Comparison of ENCODE assay signal across 1 cellular context in genomic region chr19:23403581-23404324, GRCh38.
TF ChIP-seq lines count a peak whose summit lies in the region.

No MANE protein-coding gene starts in this region.

TF ChIP-seq in HepG2, 621 proteins besides CTCF, POLR2A, EP300 and RAD21 (continued from another document and continues in another):
- TF ChIP-seq RBAK (CRISPR knock-in tag; IDR thresholded peaks at IDR 0.05) (no peak), IKZF5 (CRISPR knock-in tag; IDR thresholded peaks at IDR 0.05) (0 out of 2 replicates have a peak, but pooled peaks have one; percentile 46), ZNF143 (CRISPR knock-in tag; IDR thresholded peaks at IDR 0.05) (no peak), MAFF (IDR thresholded peaks at IDR 0.05; ENCODE audit: low read depth, low read length) (no peak), PITX1 (CRISPR knock-in tag; IDR thresholded peaks at IDR 0.05) (no peak), ZNF510 (CRISPR knock-in tag; IDR thresholded peaks at IDR 0.05; ENCODE audit: low read depth) (no peak), KLF6 (CRISPR knock-in tag; IDR thresholded peaks at IDR 0.05) (no peak), ELF1 (CRISPR knock-in tag; IDR thresholded peaks at IDR 0.05) (no peak), FOXP4 (CRISPR knock-in tag; IDR thresholded peaks at IDR 0.05) (peak; percentile 82), ZBTB44 (CRISPR knock-in tag; IDR thresholded peaks at IDR 0.05) (no peak), STAG1 (CRISPR knock-in tag; IDR thresholded peaks at IDR 0.05) (peak; percentile 33; the same call in 1 of the 2 replicates), UBTF (CRISPR knock-in tag; IDR thresholded peaks at IDR 0.05) (no peak), RORA (CRISPR knock-in tag; IDR thresholded peaks at IDR 0.05) (no peak), ZNF598 (CRISPR knock-in tag; IDR thresholded peaks at IDR 0.05; ENCODE audit: borderline replicate concordance) (no peak), ARID4A (CRISPR knock-in tag; IDR thresholded peaks at IDR 0.05; ENCODE audit: borderline replicate concordance) (peak; percentile 14; the same call in 1 of the 2 replicates), ZNF549 (CRISPR knock-in tag; IDR thresholded peaks at IDR 0.05) (no peak), KDM6A (CRISPR knock-in tag; IDR thresholded peaks at IDR 0.05; ENCODE audit: low read depth) (no peak; the same call in 1 of the 2 replicates), ZBTB34 (CRISPR knock-in tag; IDR thresholded peaks at IDR 0.05) (no peak), TARDBP (CRISPR knock-in tag; IDR thresholded peaks at IDR 0.05) (no peak), ZNF724P (CRISPR knock-in tag; IDR thresholded peaks at IDR 0.05; ENCODE audit: borderline replicate concordance) (no peak), NR0B2 (CRISPR knock-in tag; IDR thresholded peaks at IDR 0.05) (no peak), ZNF670 (CRISPR knock-in tag; IDR thresholded peaks at IDR 0.05; ENCODE audit: borderline replicate concordance) (no peak), KDM5A (IDR thresholded peaks at IDR 0.05; ENCODE audit: borderline replicate concordance, low read length) (no peak), KLF9 (CRISPR knock-in tag; IDR thresholded peaks at IDR 0.05; ENCODE audit: low read depth) (no peak), JARID2 (CRISPR knock-in tag; IDR thresholded peaks at IDR 0.05; ENCODE audit: insufficient replicate concordance) (no peak), POGZ (CRISPR knock-in tag; IDR thresholded peaks at IDR 0.05) (no peak), CCDC6 (CRISPR knock-in tag; IDR thresholded peaks at IDR 0.05) (no peak), ZNF841 (CRISPR knock-in tag; IDR thresholded peaks at IDR 0.05; ENCODE audit: borderline replicate concordance) (no peak), ZNF230 (CRISPR knock-in tag; IDR thresholded peaks at IDR 0.05) (no peak), FOXA3 (CRISPR knock-in tag; IDR thresholded peaks at IDR 0.05) (peak; percentile 88), NAIF1 (CRISPR knock-in tag; IDR thresholded peaks at IDR 0.05; ENCODE audit: borderline replicate concordance) (no peak), MEIS1 (CRISPR knock-in tag; IDR thresholded peaks at IDR 0.05; ENCODE audit: borderline replicate concordance) (no peak), FOXP1 (IDR thresholded peaks at IDR 0.05) (no peak), FOXP1 (CRISPR knock-in tag; IDR thresholded peaks at IDR 0.05) (peak; percentile 83), PHF21A (CRISPR knock-in tag; IDR thresholded peaks at IDR 0.05) (peak; percentile 58; the same call in 1 of the 2 replicates), ZBTB25 (CRISPR knock-in tag; IDR thresholded peaks at IDR 0.05) (no peak), KLF12 (CRISPR knock-in tag; IDR thresholded peaks at IDR 0.05; ENCODE audit: borderline replicate concordance) (no peak), ZSCAN30 (CRISPR knock-in tag; IDR thresholded peaks at IDR 0.05) (no peak), U2AF1 (optimal IDR thresholded peaks at IDR 0.05; ENCODE audit: low read depth, low read length) (no peak), ZFX (CRISPR knock-in tag; IDR thresholded peaks at IDR 0.05; ENCODE audit: low read depth) (no peak), THAP11 (CRISPR knock-in tag; IDR thresholded peaks at IDR 0.05) (no peak), CBX5 (CRISPR knock-in tag; IDR thresholded peaks at IDR 0.05; ENCODE audit: borderline replicate concordance) (0 out of 2 replicates have a peak, but pooled peaks have one; percentile 40), SRY (CRISPR knock-in tag; IDR thresholded peaks at IDR 0.05) (no peak), GFI1 (CRISPR knock-in tag; IDR thresholded peaks at IDR 0.05; ENCODE audit: borderline replicate concordance) (no peak), SRSF9 (IDR thresholded peaks at IDR 0.05; ENCODE audit: borderline replicate concordance, insufficient read depth, low read depth, low read length, poor library complexity, severe bottlenecking) (no peak), ZNF776 (CRISPR knock-in tag; IDR thresholded peaks at IDR 0.05) (no peak), ZNF160 (CRISPR knock-in tag; IDR thresholded peaks at IDR 0.05) (no peak), ZNF460 (CRISPR knock-in tag; IDR thresholded peaks at IDR 0.05; ENCODE audit: borderline replicate concordance) (no peak), ZNF33A (CRISPR knock-in tag; IDR thresholded peaks at IDR 0.05; ENCODE audit: borderline replicate concordance) (no peak), CSRNP2 (CRISPR knock-in tag; conservative IDR thresholded peaks at IDR 0.05; ENCODE audit: low read depth) (no peak), ZNF557 (CRISPR knock-in tag; IDR thresholded peaks at IDR 0.05) (no peak), RARA (CRISPR knock-in tag; IDR thresholded peaks at IDR 0.05) (peak; percentile 67), FOXA1 (IDR thresholded peaks at IDR 0.05) (no peak), FOXA1 (CRISPR knock-in tag; IDR thresholded peaks at IDR 0.05) (peak; percentile 68), MAZ (IDR thresholded peaks at IDR 0.05; ENCODE audit: borderline replicate concordance, low read depth, low read length) (no peak), MAZ (CRISPR knock-in tag; IDR thresholded peaks at IDR 0.05; ENCODE audit: low read depth) (no peak), ZSCAN12 (CRISPR knock-in tag; IDR thresholded peaks at IDR 0.05) (no peak), ZNF12 (CRISPR knock-in tag; IDR thresholded peaks at IDR 0.05) (no peak), SAP130 (CRISPR knock-in tag; IDR thresholded peaks at IDR 0.05; ENCODE audit: low read depth) (peak; percentile 44; the same call in 1 of the 2 replicates)
